In genomic region chr5:149268928-149269557, GRCh38 we compare ENCODE assay signal across 8 cellular contexts. TPM values are rescaled to one million over a fixed set of nuclear protein-coding genes. Genes with fewer than 3 reads are reported as not detected.
DNase-seq lines count a peak whose midpoint lies in the region; ATAC-seq and TF ChIP-seq lines count a peak whose summit lies in the region.

No MANE protein-coding gene starts in this region.

- H3K4me3 ChIP-seq in astrocyte of the cerebellum (ENCODE audit: low read depth, low read length) = no peak overlapping the region
- H3K4me3 ChIP-seq in upper lobe of right lung = no peak overlapping the region

- H3K27ac ChIP-seq in upper lobe of right lung = no peak overlapping the region

- intact Hi-C loops in upper lobe of right lung (cut with DNase I) = loop anchor here (10.0 kb wide), 1 partner anchor 106 kb away; the partner anchor contains the start of gene IL17B

- DNase-seq in DMS53 (lab: John Stamatoyannopoulos, UW) (peak; percentile 82), NCI-H2196 (lab: John Stamatoyannopoulos, UW; ENCODE audit: unreplicated experiment) (peak; percentile 60), astrocyte of the cerebellum (ENCODE audit: low read depth) (no peak), kidney tubule cell (ENCODE audit: low spot score) (peak; percentile 76), upper lobe of right lung (no peak)

- H3K4me1 ChIP-seq in upper lobe of right lung = peaks cover 7% of the 10 kb centered on the region

- TF ChIP-seq CTCF in astrocyte of the cerebellum (IDR thresholded peaks at IDR 0.05; ENCODE audit: low read depth, low read length, missing control alignments) = peak; percentile 47
- peak; percentile 81 for TF ChIP-seq CTCF in upper lobe of right lung (IDR thresholded peaks at IDR 0.05)

- H3K36me3 ChIP-seq in upper lobe of right lung = no peaks in the 10 kb centered on the region

- in situ Hi-C loops in astrocyte of the cerebellum (cut with HindIII; ENCODE audit: low sequenced_read_pairs) = no loop called here

- H3K9me3 ChIP-seq in upper lobe of right lung = peaks cover 12% of the 10 kb centered on the region

- H3K27me3 ChIP-seq in upper lobe of right lung = peaks cover 6% of the 10 kb centered on the region

- ATAC-seq in GM21717 (IDR thresholded peaks at IDR 0.05; ENCODE audit: unreplicated experiment) (peak; percentile 61), upper lobe of right lung (peak; percentile 45), GM19467 (IDR thresholded peaks at IDR 0.05; ENCODE audit: unreplicated experiment) (no peak), GM19324 (IDR thresholded peaks at IDR 0.05; ENCODE audit: low FRiP score, unreplicated experiment) (no peak)

RNA-seq across cellular contexts. Expression of gene AFAP1L1, which starts 2.6 kb away (rescaled TPM):
- total RNA-seq in upper lobe of right lung = 32.7 TPM

Comparison
In these comparisons a context has a peak if more than half of its experiments do, and no peak if none do; other contexts are left out.
1. DNase-seq: peak in DMS53 (single experiment), NCI-H2196 (single experiment) and kidney tubule cell (single experiment); none in astrocyte of the cerebellum (single experiment) and upper lobe of right lung (single experiment).
2. ATAC-seq: peak in GM21717 (single experiment) and upper lobe of right lung (single experiment); none in GM19467 (single experiment) and GM19324 (single experiment).